In the genomic region with DNA sequence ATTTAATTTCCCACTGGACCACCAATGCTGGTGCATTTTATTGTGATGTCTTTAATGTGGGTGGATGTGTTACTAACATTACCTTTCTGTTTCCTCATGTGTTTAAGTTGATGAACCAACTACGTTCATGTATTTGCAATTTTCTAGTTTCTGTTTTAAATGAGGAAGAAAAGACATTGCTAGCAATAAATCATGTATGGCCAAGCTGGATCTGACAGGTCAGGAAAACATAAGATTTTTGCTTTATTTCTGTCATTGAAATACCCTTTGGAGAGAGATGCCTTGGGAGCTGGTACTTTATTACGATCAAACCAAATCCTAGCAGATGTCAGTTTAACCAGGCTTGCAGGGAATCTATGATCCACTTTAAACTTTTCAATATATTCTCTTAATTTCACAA, we compare ENCODE assay signal across 19 cellular contexts.
"Had no signal": no experiment of that assay in that cellular context is flagged by ENCODE, and none has a peak within 500 bp of the region (broad histone marks: within the 10 kb centered on the region; RNA-seq: fewer than 3 reads in every experiment).

No MANE protein-coding gene starts in this region.

- DNase-seq: hypothalamus; immature natural killer cell; islet precursor cell; left ventricle myocardium inferior; mesendoderm; naive B cell; natural killer cell; nephron progenitor cell; ovary; right lobe of liver; stimulated activated CD4-positive, alpha-beta T cell treated with anti-CD3 and anti-CD28 coated beads, Interleukin-1b, Interleukin-23, amount 100 ng/mL, for 48 hours; stimulated activated CD4-positive, alpha-beta T cell treated with anti-CD3 and anti-CD28 coated beads, Interleukin-4, amount 100 ng/mL, for 1 hour; stimulated activated naive B cell treated with anti-CD40 and anti-IgM and Interleukin-4, amounts not matched to agents 10 μg/mL and 1 μg/mL and 100 μg/mL, for 72 hours; stimulated activated naive CD8-positive, alpha-beta T cell treated with anti-CD3 and anti-CD28 coated beads, Interleukin-15, Interleukin-2, amounts not matched to agents 100 U/mL and 50 U/mL, for 24 hours; stomach; testis; thyroid gland; transverse colon; upper lobe of left lung had no signal
